9 cellular contexts compared by ENCODE assay signal in the genomic region with DNA sequence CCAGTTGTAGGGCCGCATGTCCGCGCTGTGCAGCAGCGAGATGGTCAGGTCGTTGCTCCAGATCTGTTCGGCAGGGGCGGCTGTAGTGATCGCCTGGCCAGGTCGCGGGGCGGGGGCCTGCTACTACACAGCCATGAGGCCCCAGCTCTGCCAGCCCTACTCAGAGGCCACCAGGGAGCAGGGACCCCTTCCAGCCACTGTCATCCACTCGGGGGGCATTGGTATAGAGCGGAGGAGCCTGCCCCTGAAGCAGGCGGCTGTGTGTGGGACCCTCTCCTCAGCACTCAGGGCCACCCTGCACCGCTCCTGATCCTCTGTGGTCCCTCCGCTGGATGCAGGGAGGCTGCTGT. TPM values are rescaled to one million over a fixed set of nuclear protein-coding genes. Genes with fewer than 3 reads are reported as not detected.
DNase-seq lines count a peak whose midpoint lies in the region; ATAC-seq and TF ChIP-seq lines count a peak whose summit lies in the region.
"Had no signal": no experiment of that assay in that cellular context is flagged by ENCODE, and none has a peak within 500 bp of the region (broad histone marks: within the 10 kb centered on the region; RNA-seq: fewer than 3 reads in every experiment).

No MANE protein-coding gene starts in this region.

- H3K79me2 ChIP-seq in DOHH2 (ENCODE audit: control insufficient read depth, low read length), result peaks cover 26% of the 10 kb centered on the region

- H4K20me1 ChIP-seq in DOHH2 (ENCODE audit: control insufficient read depth, insufficient read depth, low read depth, low read length), result 0 out of 2 replicates have a peak, but pooled peaks cover 3% of the 10 kb centered on the region

- no peak for ATAC-seq in RWPE2 (ENCODE audit: low read depth)
- no peak for ATAC-seq in gastrocnemius medialis
- ATAC-seq in omental fat pad (ENCODE audit: low FRiP score), result no peak
- no peak for ATAC-seq in GM19452 (IDR thresholded peaks at IDR 0.05; ENCODE audit: unreplicated experiment)

- 0 out of 2 replicates have a peak, but pooled peaks cover 3% of the 10 kb centered on the region for H3F3A ChIP-seq in DOHH2 (ENCODE audit: control insufficient read depth, insufficient read depth)

- H3K9me3 ChIP-seq in DOHH2 (ENCODE audit: control insufficient read depth, insufficient read depth, low read length) (no peaks in the 10 kb centered on the region), RWPE2 (ENCODE audit: severe bottlenecking) (no peaks in the 10 kb centered on the region), esophagus muscularis mucosa (no peaks in the 10 kb centered on the region), gastrocnemius medialis (no peaks in the 10 kb centered on the region), testis (no peaks in the 10 kb centered on the region)

- TF ChIP-seq EP300 in esophagus muscularis mucosa (IDR thresholded peaks at IDR 0.05), result no peak

- H3K4me3 ChIP-seq in DOHH2 (ENCODE audit: low read length) (peak overlapping the region; percentile 84; the same call in 1 of the 2 replicates), RWPE2 (ENCODE audit: severe bottlenecking) (peak overlapping the region; percentile 98), esophagus muscularis mucosa (peak overlapping the region; percentile 69 to 99 (median 94)), gastrocnemius medialis (peak overlapping the region; percentile 79 to 96 (median 92)), testis (no peak overlapping the region)

- intact Hi-C loops in esophagus muscularis mucosa (cut with DNase I) (no loop called here), gastrocnemius medialis (cut with DNase I; ENCODE audit: low total_unique reads) (loop anchor here (5.0 kb wide), 2 partner anchors 56 to 256 kb away; a partner anchor contains a TSS), testis (cut with DNase I; ENCODE audit: low total_unique reads) (loop anchor here (5.0 kb wide), 1 partner anchor 136 kb away; a partner anchor contains a TSS)

- no peak for TF ChIP-seq CTCF in DOHH2 (IDR thresholded peaks at IDR 0.05; ENCODE audit: low read depth, low read length, poor library complexity, severe bottlenecking)
- no peak for TF ChIP-seq CTCF in RWPE2 (IDR thresholded peaks at IDR 0.05; ENCODE audit: poor library complexity, severe bottlenecking)
- TF ChIP-seq CTCF in esophagus muscularis mucosa (IDR thresholded peaks at IDR 0.05), result no peak
- TF ChIP-seq CTCF in gastrocnemius medialis (IDR thresholded peaks at IDR 0.05 in 4 of 5, conservative IDR thresholded peaks at IDR 0.05 in 1 of 5), result no peak
- TF ChIP-seq CTCF in testis (IDR thresholded peaks at IDR 0.05), result no peak
- no peak for TF ChIP-seq CTCF in omental fat pad (IDR thresholded peaks at IDR 0.05)

- no peaks in the 10 kb centered on the region for H3K27me3 ChIP-seq in DOHH2 (ENCODE audit: control insufficient read depth, low read length)
- H3K27me3 ChIP-seq in RWPE2 (ENCODE audit: insufficient read depth, poor library complexity, severe bottlenecking), result no peaks in the 10 kb centered on the region
- H3K27me3 ChIP-seq in esophagus muscularis mucosa, result peaks cover 0 to 3% (median 0%) of the 10 kb centered on the region in 4 donors
- H3K27me3 ChIP-seq in gastrocnemius medialis, result no peaks in the 10 kb centered on the region
- no peaks in the 10 kb centered on the region for H3K27me3 ChIP-seq in testis

- no peaks in the 10 kb centered on the region for H3K9me2 ChIP-seq in DOHH2 (replicated peaks; ENCODE audit: control insufficient read depth, low read length)

- peak; percentile 58 for DNase-seq in RWPE2 (ENCODE audit: low spot score)
- DNase-seq in esophagus muscularis mucosa (ENCODE audit: extremely low spot score), result no peak
- DNase-seq in gastrocnemius medialis, result no peak
- no peak for DNase-seq in testis
- DNase-seq in activated gamma-delta T cell treated with Interleukin-2 at 50 U/mL for 16 hours, result no peak
- no peak for DNase-seq in omental fat pad (ENCODE audit: low spot score)
- DNase-seq: NCI-H526 had no signal

- H3K4me2 ChIP-seq in DOHH2 (ENCODE audit: low read length), result peak overlapping the region; percentile 77

- H3K4me1 ChIP-seq in DOHH2 (ENCODE audit: control insufficient read depth, low read length), result peaks cover 9% of the 10 kb centered on the region
- H3K4me1 ChIP-seq in RWPE2 (ENCODE audit: insufficient read depth, poor library complexity, severe bottlenecking), result peaks cover 3% of the 10 kb centered on the region
- H3K4me1 ChIP-seq in esophagus muscularis mucosa, result peaks cover 26 to 38% (median 29%) of the 10 kb centered on the region in 4 donors
- H3K4me1 ChIP-seq in gastrocnemius medialis, result peaks cover 29 to 57% of the 10 kb centered on the region in 2 donors
- H3K4me1 ChIP-seq in testis, result peaks cover 29% of the 10 kb centered on the region

- TF ChIP-seq POLR2A in esophagus muscularis mucosa (IDR thresholded peaks at IDR 0.05; ENCODE audit: low read depth) (no peak), gastrocnemius medialis (IDR thresholded peaks at IDR 0.05) (no peak), testis (IDR thresholded peaks at IDR 0.05) (no peak)

- H3K27ac ChIP-seq in DOHH2 (ENCODE audit: low read depth, low read length) (no peak overlapping the region), RWPE2 (ENCODE audit: poor library complexity, severe bottlenecking) (peak overlapping the region; percentile 69), esophagus muscularis mucosa (replicated peaks in 1 of 4) (no peak overlapping the region), gastrocnemius medialis (peak overlapping the region; percentile 92 to 97 (median 96)), testis (no peak overlapping the region)

- in situ Hi-C loops in gastrocnemius medialis (cut with MboI; ENCODE audit: low sequenced_read_pairs in 4 of 4), result loop anchor here in 2 of 4 donors (10.0 to 25.0 kb wide), 2 partner anchors 92 to 156 kb away; a partner anchor contains a TSS

- H3K36me3 ChIP-seq in DOHH2 (ENCODE audit: control insufficient read depth, low read length) (peaks cover 35% of the 10 kb centered on the region), RWPE2 (ENCODE audit: low read depth) (peaks cover 31% of the 10 kb centered on the region), esophagus muscularis mucosa (peaks cover 30 to 46% (median 46%) of the 10 kb centered on the region in 4 donors), gastrocnemius medialis (peaks cover 0 to 28% of the 10 kb centered on the region in 2 donors), testis (ENCODE audit: low read depth, missing control alignments) (no peaks in the 10 kb centered on the region)

- WGBS in esophagus muscularis mucosa, result 98% methylated on average over 12 of the region's 16 CpGs
- WGBS in testis, 2 donors, result 92 to 94% methylated on average over 2 to 16 of the region's 16 CpGs

RNA-seq across cellular contexts. Expression of a gene that starts 1.7 kb away (rescaled TPM):
- total RNA-seq in esophagus muscularis mucosa (100 to 1,000 TPM; 238 to 303 (median 267) TPM), gastrocnemius medialis (100 to 1,000 TPM; 329 to 469 (median 435) TPM), testis (100 to 1,000 TPM; 509 to 749 TPM), omental fat pad (100 to 1,000 TPM; 154 to 242 (median 185) TPM)
- 452 TPM for polyA plus RNA-seq in testis (ENCODE audit: insufficient read depth, low read depth, low replicate concordance)

RNA-seq across cellular contexts. Expression of a gene that starts 2.2 kb away (rescaled TPM):
- total RNA-seq in esophagus muscularis mucosa, result not detected
- 1 to 10 TPM in 2 of 4 donors, not detected in 2; 1.7 to 5.2 TPM for total RNA-seq in gastrocnemius medialis
- 1 to 10 TPM; 4.6 to 4.9 TPM for total RNA-seq in testis
- polyA plus RNA-seq in testis (ENCODE audit: insufficient read depth, low read depth, low replicate concordance), result 4.6 TPM
- 1 to 10 TPM in 1 of 4 donors, not detected in 3; 4.3 TPM for total RNA-seq in omental fat pad

RNA-seq across cellular contexts. Expression of a gene that starts 9.2 kb away (rescaled TPM):
- total RNA-seq in esophagus muscularis mucosa (not detected), gastrocnemius medialis (not detected), testis (10 to 100 TPM; 11.5 to 27.8 TPM), omental fat pad (under 1 TPM in 1 of 4 donors, not detected in 3; 0.46 TPM)
- 27.1 TPM for polyA plus RNA-seq in testis (ENCODE audit: insufficient read depth, low read depth, low replicate concordance)

RNA-seq across cellular contexts. Expression of a gene that starts 34.4 kb away (rescaled TPM):
- total RNA-seq in esophagus muscularis mucosa (10 to 100 TPM; 10.4 to 77.9 (median 51.6) TPM), gastrocnemius medialis (10 to 100 TPM in 3 of 4 donors, 1 to 10 TPM in 1; 2.3 to 35.2 (median 27.0) TPM), testis (1,000 to 10,000 TPM; 5,554 to 5,948 TPM), omental fat pad (100 to 1,000 TPM in 2 of 4 donors, 10 to 100 TPM in 2; 76.9 to 173 (median 118) TPM)
- polyA plus RNA-seq in testis (ENCODE audit: insufficient read depth, low read depth, low replicate concordance), result 4,976 TPM

RNA-seq across cellular contexts. Expression of a gene that starts 39.9 kb away (rescaled TPM):
- total RNA-seq in esophagus muscularis mucosa, result under 1 TPM in 3 of 4 donors, not detected in 1; 0.11 to 0.42 (median 0.39) TPM
- under 1 TPM in 1 of 4 donors, not detected in 3; 0.10 TPM for total RNA-seq in gastrocnemius medialis
- 100 to 1,000 TPM in 1 of 2 donors, 10 to 100 TPM in 1; 59.3 to 131 TPM for total RNA-seq in testis
- polyA plus RNA-seq in testis (ENCODE audit: insufficient read depth, low read depth, low replicate concordance), result 17.5 TPM
- under 1 TPM in 3 of 4 donors, not detected in 1; 0.28 to 0.47 (median 0.36) TPM for total RNA-seq in omental fat pad

Comparison
In these comparisons a context has a peak if more than half of its experiments do, and no peak if none do; other contexts are left out.
1. H3K27ac ChIP-seq: peak in RWPE2 (single experiment) and gastrocnemius medialis (4 of 4); none in DOHH2 (single experiment), esophagus muscularis mucosa (0 of 4) and testis (0 of 2).
2. H3K4me3 ChIP-seq: peak in DOHH2 (single experiment), RWPE2 (single experiment), esophagus muscularis mucosa (4 of 4) and gastrocnemius medialis (4 of 4); none in testis (0 of 2).
3. RNA of a gene that starts 9.2 kb away (total RNA-seq): 11.5 to 27.8 TPM in testis; 0.46 TPM in omental fat pad, not detected in esophagus muscularis mucosa and not detected in gastrocnemius medialis; every median in the first group is over 4 times any median in the second.